ENCODE assay signal across 1 cellular context in the genomic region with DNA sequence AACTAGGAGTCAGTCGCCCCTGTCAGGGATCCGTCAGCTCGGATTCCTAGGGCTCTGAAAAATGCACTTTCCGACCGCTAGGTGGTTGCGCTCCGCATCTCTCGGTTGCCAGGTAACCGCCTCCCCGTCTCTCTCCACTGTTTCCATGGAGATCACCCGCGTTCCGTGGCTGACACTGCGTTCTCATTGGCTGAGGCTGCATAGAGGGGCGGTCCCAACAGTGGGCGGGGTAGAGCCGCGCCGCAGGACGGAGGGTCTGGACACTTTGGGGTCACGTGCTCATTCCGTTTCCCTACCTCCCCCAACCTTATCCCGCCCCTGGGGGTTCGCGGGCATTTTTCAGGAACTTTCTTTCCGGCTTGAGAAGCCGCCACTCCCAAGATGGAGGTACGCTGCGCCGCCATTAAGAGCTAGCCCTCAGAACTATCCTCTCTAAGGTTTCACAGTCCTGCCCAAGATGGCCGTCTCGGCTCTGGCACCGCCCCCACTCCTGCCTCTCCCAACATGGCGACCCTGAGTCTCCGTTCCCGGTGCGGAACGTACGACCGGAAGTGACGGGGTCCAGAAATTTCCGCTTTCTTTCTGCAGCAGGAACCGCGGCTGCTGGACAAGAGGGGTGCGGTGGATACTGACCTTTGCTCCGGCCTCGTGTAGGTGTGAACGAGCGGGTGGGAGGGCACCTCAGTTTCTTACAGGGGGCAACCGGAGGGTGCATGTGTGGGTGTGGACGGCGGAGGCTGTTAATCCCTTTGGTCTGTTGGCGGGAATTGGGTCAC.
A peak's percentile ranks its signal among the peaks of the same experiment; 100 is the strongest.
TF ChIP-seq lines count a peak whose summit lies in the region.

A gene (minus strand): TSS at position 65 of the 776 bp plus-strand sequence. CDS start 105 bp downstream, outside the sequence.
A gene with protein sequence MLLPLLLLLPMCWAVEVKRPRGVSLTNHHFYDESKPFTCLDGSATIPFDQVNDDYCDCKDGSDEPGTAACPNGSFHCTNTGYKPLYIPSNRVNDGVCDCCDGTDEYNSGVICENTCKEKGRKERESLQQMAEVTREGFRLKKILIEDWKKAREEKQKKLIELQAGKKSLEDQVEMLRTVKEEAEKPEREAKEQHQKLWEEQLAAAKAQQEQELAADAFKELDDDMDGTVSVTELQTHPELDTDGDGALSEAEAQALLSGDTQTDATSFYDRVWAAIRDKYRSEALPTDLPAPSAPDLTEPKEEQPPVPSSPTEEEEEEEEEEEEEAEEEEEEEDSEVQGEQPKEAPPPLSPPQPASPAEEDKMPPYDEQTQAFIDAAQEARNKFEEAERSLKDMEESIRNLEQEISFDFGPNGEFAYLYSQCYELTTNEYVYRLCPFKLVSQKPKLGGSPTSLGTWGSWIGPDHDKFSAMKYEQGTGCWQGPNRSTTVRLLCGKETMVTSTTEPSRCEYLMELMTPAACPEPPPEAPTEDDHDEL (plus strand): TSS at position 579 of the 776 bp plus-strand sequence. CDS start 483 bp downstream, outside the sequence.

TF ChIP-seq in H1, 55 proteins besides CTCF, POLR2A, EP300 and RAD21:
- TF ChIP-seq SIN3A (conservative IDR thresholded peaks at IDR 0.05 in 1 of 2, IDR thresholded peaks at IDR 0.05 in 1 of 2; ENCODE audit: low read depth in 1 of 2, low read length in 2 of 2) (peak; percentile 95 to 98), GABPA (IDR thresholded peaks at IDR 0.05; ENCODE audit: borderline replicate concordance, insufficient read depth, low read length) (peak; percentile 96), CBX5 (IDR thresholded peaks at IDR 0.05; ENCODE audit: low read depth, low read length) (no peak), SP4 (IDR thresholded peaks at IDR 0.05; ENCODE audit: low read length) (peak; percentile 85; the same call in 1 of the 2 replicates), SAP30 (IDR thresholded peaks at IDR 0.05; ENCODE audit: insufficient read depth, insufficient replicate concordance, low read length) (peak; percentile 91), TBP (IDR thresholded peaks at IDR 0.05; ENCODE audit: low read depth, low read length) (peak; percentile 83), EGR1 (IDR thresholded peaks at IDR 0.05; ENCODE audit: borderline replicate concordance, low read depth, low read length) (peak; percentile 83), JUND (IDR thresholded peaks at IDR 0.05; ENCODE audit: low read length) (peak; percentile 26; the same call in 1 of the 2 replicates), POLR2AphosphoS5 (IDR thresholded peaks at IDR 0.05; ENCODE audit: low read depth, low read length) (peak; percentile 93), RNF2 (IDR thresholded peaks at IDR 0.05; ENCODE audit: borderline replicate concordance, low read depth, low read length, missing control alignments, poor library complexity, severe bottlenecking) (no peak), KDM1A (IDR thresholded peaks at IDR 0.05; ENCODE audit: borderline replicate concordance, low read length) (no peak), NRF1 (IDR thresholded peaks at IDR 0.05; ENCODE audit: low read depth, low read length) (no peak), KDM5A (IDR thresholded peaks at IDR 0.05; ENCODE audit: low read length) (peak; percentile 62; the same call in 1 of the 2 replicates), BACH1 (IDR thresholded peaks at IDR 0.05; ENCODE audit: low read length) (no peak), ZNF274 (IDR thresholded peaks at IDR 0.05; ENCODE audit: borderline replicate concordance, extremely low read depth, low read length) (no peak), HDAC2 (IDR thresholded peaks at IDR 0.05; ENCODE audit: borderline replicate concordance in 1 of 2, low read depth in 2 of 2, low read length in 2 of 2) (peak in 1 of 2 experiments; percentile 19; a peak in 1 of 4 replicates), JUN (IDR thresholded peaks at IDR 0.05; ENCODE audit: low read depth, low read length) (no peak), RXRA (IDR thresholded peaks at IDR 0.05; ENCODE audit: insufficient read depth, low read depth, low read length) (no peak), ASH2L (IDR thresholded peaks at IDR 0.05; ENCODE audit: low read length) (peak; percentile 81), PHF8 (conservative IDR thresholded peaks at IDR 0.05; ENCODE audit: low read depth, low read length) (0 out of 2 replicates have a peak, but pooled peaks have one; percentile 69), SIRT6 (IDR thresholded peaks at IDR 0.05; ENCODE audit: low read length) (no peak), TCF12 (IDR thresholded peaks at IDR 0.05; ENCODE audit: low read depth, low read length) (0 out of 2 replicates have a peak, but pooled peaks have one; percentile 6), TEAD4 (IDR thresholded peaks at IDR 0.05; ENCODE audit: low read depth, low read length) (peak; percentile 77), TAF1 (IDR thresholded peaks at IDR 0.05; ENCODE audit: low read depth, low read length) (peak; percentile 90), EZH2 (IDR thresholded peaks at IDR 0.05; ENCODE audit: low read depth, low read length, severe bottlenecking) (no peak), YY1 (IDR thresholded peaks at IDR 0.05; ENCODE audit: low read depth, low read length) (peak; percentile 100), FOSL1 (IDR thresholded peaks at IDR 0.05; ENCODE audit: insufficient read depth, low read depth, low read length) (0 out of 2 replicates have a peak, but pooled peaks have one; percentile 36), CREB1 (IDR thresholded peaks at IDR 0.05) (peak; percentile 90), SIX5 (IDR thresholded peaks at IDR 0.05; ENCODE audit: low read depth, low read length) (peak; percentile 74), SP1 (IDR thresholded peaks at IDR 0.05; ENCODE audit: low read depth, low read length) (peak; percentile 77; the same call in 1 of the 2 replicates), HDAC6 (IDR thresholded peaks at IDR 0.05; ENCODE audit: low read depth, low read length) (no peak), TAF7 (optimal IDR thresholded peaks at IDR 0.05; ENCODE audit: borderline replicate concordance, low read depth, low read length) (peak; percentile 73)
- TF ChIP-seq, protein P1, sequence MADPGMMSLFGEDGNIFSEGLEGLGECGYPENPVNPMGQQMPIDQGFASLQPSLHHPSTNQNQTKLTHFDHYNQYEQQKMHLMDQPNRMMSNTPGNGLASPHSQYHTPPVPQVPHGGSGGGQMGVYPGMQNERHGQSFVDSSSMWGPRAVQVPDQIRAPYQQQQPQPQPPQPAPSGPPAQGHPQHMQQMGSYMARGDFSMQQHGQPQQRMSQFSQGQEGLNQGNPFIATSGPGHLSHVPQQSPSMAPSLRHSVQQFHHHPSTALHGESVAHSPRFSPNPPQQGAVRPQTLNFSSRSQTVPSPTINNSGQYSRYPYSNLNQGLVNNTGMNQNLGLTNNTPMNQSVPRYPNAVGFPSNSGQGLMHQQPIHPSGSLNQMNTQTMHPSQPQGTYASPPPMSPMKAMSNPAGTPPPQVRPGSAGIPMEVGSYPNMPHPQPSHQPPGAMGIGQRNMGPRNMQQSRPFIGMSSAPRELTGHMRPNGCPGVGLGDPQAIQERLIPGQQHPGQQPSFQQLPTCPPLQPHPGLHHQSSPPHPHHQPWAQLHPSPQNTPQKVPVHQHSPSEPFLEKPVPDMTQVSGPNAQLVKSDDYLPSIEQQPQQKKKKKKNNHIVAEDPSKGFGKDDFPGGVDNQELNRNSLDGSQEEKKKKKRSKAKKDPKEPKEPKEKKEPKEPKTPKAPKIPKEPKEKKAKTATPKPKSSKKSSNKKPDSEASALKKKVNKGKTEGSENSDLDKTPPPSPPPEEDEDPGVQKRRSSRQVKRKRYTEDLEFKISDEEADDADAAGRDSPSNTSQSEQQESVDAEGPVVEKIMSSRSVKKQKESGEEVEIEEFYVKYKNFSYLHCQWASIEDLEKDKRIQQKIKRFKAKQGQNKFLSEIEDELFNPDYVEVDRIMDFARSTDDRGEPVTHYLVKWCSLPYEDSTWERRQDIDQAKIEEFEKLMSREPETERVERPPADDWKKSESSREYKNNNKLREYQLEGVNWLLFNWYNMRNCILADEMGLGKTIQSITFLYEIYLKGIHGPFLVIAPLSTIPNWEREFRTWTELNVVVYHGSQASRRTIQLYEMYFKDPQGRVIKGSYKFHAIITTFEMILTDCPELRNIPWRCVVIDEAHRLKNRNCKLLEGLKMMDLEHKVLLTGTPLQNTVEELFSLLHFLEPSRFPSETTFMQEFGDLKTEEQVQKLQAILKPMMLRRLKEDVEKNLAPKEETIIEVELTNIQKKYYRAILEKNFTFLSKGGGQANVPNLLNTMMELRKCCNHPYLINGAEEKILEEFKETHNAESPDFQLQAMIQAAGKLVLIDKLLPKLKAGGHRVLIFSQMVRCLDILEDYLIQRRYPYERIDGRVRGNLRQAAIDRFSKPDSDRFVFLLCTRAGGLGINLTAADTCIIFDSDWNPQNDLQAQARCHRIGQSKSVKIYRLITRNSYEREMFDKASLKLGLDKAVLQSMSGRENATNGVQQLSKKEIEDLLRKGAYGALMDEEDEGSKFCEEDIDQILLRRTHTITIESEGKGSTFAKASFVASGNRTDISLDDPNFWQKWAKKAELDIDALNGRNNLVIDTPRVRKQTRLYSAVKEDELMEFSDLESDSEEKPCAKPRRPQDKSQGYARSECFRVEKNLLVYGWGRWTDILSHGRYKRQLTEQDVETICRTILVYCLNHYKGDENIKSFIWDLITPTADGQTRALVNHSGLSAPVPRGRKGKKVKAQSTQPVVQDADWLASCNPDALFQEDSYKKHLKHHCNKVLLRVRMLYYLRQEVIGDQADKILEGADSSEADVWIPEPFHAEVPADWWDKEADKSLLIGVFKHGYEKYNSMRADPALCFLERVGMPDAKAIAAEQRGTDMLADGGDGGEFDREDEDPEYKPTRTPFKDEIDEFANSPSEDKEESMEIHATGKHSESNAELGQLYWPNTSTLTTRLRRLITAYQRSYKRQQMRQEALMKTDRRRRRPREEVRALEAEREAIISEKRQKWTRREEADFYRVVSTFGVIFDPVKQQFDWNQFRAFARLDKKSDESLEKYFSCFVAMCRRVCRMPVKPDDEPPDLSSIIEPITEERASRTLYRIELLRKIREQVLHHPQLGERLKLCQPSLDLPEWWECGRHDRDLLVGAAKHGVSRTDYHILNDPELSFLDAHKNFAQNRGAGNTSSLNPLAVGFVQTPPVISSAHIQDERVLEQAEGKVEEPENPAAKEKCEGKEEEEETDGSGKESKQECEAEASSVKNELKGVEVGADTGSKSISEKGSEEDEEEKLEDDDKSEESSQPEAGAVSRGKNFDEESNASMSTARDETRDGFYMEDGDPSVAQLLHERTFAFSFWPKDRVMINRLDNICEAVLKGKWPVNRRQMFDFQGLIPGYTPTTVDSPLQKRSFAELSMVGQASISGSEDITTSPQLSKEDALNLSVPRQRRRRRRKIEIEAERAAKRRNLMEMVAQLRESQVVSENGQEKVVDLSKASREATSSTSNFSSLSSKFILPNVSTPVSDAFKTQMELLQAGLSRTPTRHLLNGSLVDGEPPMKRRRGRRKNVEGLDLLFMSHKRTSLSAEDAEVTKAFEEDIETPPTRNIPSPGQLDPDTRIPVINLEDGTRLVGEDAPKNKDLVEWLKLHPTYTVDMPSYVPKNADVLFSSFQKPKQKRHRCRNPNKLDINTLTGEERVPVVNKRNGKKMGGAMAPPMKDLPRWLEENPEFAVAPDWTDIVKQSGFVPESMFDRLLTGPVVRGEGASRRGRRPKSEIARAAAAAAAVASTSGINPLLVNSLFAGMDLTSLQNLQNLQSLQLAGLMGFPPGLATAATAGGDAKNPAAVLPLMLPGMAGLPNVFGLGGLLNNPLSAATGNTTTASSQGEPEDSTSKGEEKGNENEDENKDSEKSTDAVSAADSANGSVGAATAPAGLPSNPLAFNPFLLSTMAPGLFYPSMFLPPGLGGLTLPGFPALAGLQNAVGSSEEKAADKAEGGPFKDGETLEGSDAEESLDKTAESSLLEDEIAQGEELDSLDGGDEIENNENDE (IDR thresholded peaks at IDR 0.05; ENCODE audit: insufficient replicate concordance, low read length): no peak
- TF ChIP-seq, protein P2, sequence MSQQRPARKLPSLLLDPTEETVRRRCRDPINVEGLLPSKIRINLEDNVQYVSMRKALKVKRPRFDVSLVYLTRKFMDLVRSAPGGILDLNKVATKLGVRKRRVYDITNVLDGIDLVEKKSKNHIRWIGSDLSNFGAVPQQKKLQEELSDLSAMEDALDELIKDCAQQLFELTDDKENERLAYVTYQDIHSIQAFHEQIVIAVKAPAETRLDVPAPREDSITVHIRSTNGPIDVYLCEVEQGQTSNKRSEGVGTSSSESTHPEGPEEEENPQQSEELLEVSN (IDR thresholded peaks at IDR 0.05): peak; percentile 53
- TF ChIP-seq, protein P3, sequence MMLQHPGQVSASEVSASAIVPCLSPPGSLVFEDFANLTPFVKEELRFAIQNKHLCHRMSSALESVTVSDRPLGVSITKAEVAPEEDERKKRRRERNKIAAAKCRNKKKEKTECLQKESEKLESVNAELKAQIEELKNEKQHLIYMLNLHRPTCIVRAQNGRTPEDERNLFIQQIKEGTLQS (IDR thresholded peaks at IDR 0.05; ENCODE audit: insufficient read depth, low read depth, low read length): peak; percentile 34; the same call in 1 of the 2 replicates
- TF ChIP-seq, protein P4, sequence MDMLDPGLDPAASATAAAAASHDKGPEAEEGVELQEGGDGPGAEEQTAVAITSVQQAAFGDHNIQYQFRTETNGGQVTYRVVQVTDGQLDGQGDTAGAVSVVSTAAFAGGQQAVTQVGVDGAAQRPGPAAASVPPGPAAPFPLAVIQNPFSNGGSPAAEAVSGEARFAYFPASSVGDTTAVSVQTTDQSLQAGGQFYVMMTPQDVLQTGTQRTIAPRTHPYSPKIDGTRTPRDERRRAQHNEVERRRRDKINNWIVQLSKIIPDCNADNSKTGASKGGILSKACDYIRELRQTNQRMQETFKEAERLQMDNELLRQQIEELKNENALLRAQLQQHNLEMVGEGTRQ (IDR thresholded peaks at IDR 0.05; ENCODE audit: low read length): peak; percentile 91
